In genomic region chr14:24397639-24398297, GRCh38 we compare ENCODE assay signal across 12 cellular contexts. TPM values are rescaled to one million over a fixed set of nuclear protein-coding genes. Genes with fewer than 3 reads are reported as not detected.
A peak's percentile ranks its signal among the peaks of the same experiment; 100 is the strongest.
DNase-seq lines count a peak whose midpoint lies in the region; ATAC-seq and TF ChIP-seq lines count a peak whose summit lies in the region.
"Had no signal": no experiment of that assay in that cellular context is flagged by ENCODE, and none has a peak within 500 bp of the region (broad histone marks: within the 10 kb centered on the region; RNA-seq: fewer than 3 reads in every experiment).

No MANE protein-coding gene starts in this region.

- H3K27ac Mint-ChIP-seq in activated naive CD4-positive, alpha-beta T cell treated with anti-CD3 and anti-CD28 coated beads, Interleukin-2, amount 50 U/mL, for 24 hours: no peak overlapping the region
- H3K27ac Mint-ChIP-seq in activated naive CD4-positive, alpha-beta T cell treated with anti-CD3 and anti-CD28 coated beads, Interleukin-2, amount 50 U/mL, for 72 hours: no peak overlapping the region
- peak overlapping the region; percentile 70 for H3K27ac Mint-ChIP-seq in endothelial cell (ENCODE audit: unreplicated experiment)
- H3K27ac Mint-ChIP-seq in nephron: peak overlapping the region; percentile 75 to 98 (median 98)
- peak overlapping the region; percentile 91 for H3K27ac Mint-ChIP-seq in type B pancreatic cell
- H3K27ac Mint-ChIP-seq in T-helper 2 cell treated with Interferon-gamma antibody and Interleukin-4, amounts not matched to agents 5 μg/mL and 100 μg/mL, for 36 hours: no peak overlapping the region
- H3K27ac Mint-ChIP-seq: activated CD4-positive, alpha-beta T cell treated with anti-CD3 and anti-CD28 coated beads, Interleukin-2, amount 10 ng/mL, durations not matched to agents 24 days and 14 days had no signal

- no peaks in the 10 kb centered on the region for H3K9me3 Mint-ChIP-seq in activated naive CD4-positive, alpha-beta T cell treated with anti-CD3 and anti-CD28 coated beads, Interleukin-2, amount 50 U/mL, for 24 hours
- H3K9me3 Mint-ChIP-seq in activated naive CD4-positive, alpha-beta T cell treated with anti-CD3 and anti-CD28 coated beads, Interleukin-2, amount 50 U/mL, for 72 hours: no peaks in the 10 kb centered on the region
- H3K9me3 Mint-ChIP-seq in endothelial cell (ENCODE audit: unreplicated experiment): no peaks in the 10 kb centered on the region
- H3K9me3 Mint-ChIP-seq in nephron: peaks cover 3% of the 10 kb centered on the region
- no peaks in the 10 kb centered on the region for H3K9me3 Mint-ChIP-seq in type B pancreatic cell
- no peaks in the 10 kb centered on the region for H3K9me3 Mint-ChIP-seq in T-helper 2 cell treated with Interferon-gamma antibody and Interleukin-4, amounts not matched to agents 5 μg/mL and 100 μg/mL, for 36 hours
- H3K9me3 Mint-ChIP-seq: activated CD4-positive, alpha-beta T cell treated with anti-CD3 and anti-CD28 coated beads, Interleukin-2, amount 10 ng/mL, durations not matched to agents 24 days and 14 days had no signal

- H3K4me1 Mint-ChIP-seq in activated naive CD4-positive, alpha-beta T cell treated with anti-CD3 and anti-CD28 coated beads, Interleukin-2, amount 50 U/mL, for 24 hours: peaks cover 11% of the 10 kb centered on the region
- peaks cover 36% of the 10 kb centered on the region for H3K4me1 Mint-ChIP-seq in endothelial cell (ENCODE audit: unreplicated experiment)
- H3K4me1 Mint-ChIP-seq in nephron: peaks cover 67% of the 10 kb centered on the region
- H3K4me1 Mint-ChIP-seq in type B pancreatic cell (ENCODE audit: unreplicated experiment): peaks cover 56% of the 10 kb centered on the region
- peaks cover 3% of the 10 kb centered on the region for H3K4me1 Mint-ChIP-seq in T-helper 2 cell treated with Interferon-gamma antibody and Interleukin-4, amounts not matched to agents 5 μg/mL and 100 μg/mL, for 36 hours (ENCODE audit: low read depth)

- in situ Hi-C loops in GM13976 (cut with MboI; ENCODE audit: low sequenced_read_pairs, unreplicated experiment): no loop called here

- no peak for DNase-seq in activated naive CD4-positive, alpha-beta T cell treated with anti-CD3 and anti-CD28 coated beads, Interleukin-2, amount 50 U/mL, for 72 hours (ENCODE audit: low spot score in 2 of 2)
- DNase-seq in endothelial cell (ENCODE audit: low spot score) (no peak), type B pancreatic cell (ENCODE audit: extremely low spot score, unreplicated experiment) (no peak), GM13976 (ENCODE audit: low spot score) (no peak)
- no peak for DNase-seq in T-helper 2 cell treated with Interferon-gamma antibody and Interleukin-4, amounts not matched to agents 5 μg/mL and 100 μg/mL, for 36 hours (ENCODE audit: low spot score)
- DNase-seq: activated CD4-positive, alpha-beta T cell treated with anti-CD3 and anti-CD28 coated beads, Interleukin-2, amount 10 ng/mL, durations not matched to agents 24 days and 14 days; activated naive CD4-positive, alpha-beta T cell treated with anti-CD3 and anti-CD28 coated beads, Interleukin-2, amount 50 U/mL, for 16 hours; NCI-H510A; stimulated activated CD8-positive, alpha-beta memory T cell treated with anti-CD3 and anti-CD28 coated beads, Interleukin-4, amount 100 ng/mL, for 48 hours had no signal

- no peaks in the 10 kb centered on the region for H3K36me3 Mint-ChIP-seq in activated naive CD4-positive, alpha-beta T cell treated with anti-CD3 and anti-CD28 coated beads, Interleukin-2, amount 50 U/mL, for 24 hours
- H3K36me3 Mint-ChIP-seq in activated naive CD4-positive, alpha-beta T cell treated with anti-CD3 and anti-CD28 coated beads, Interleukin-2, amount 50 U/mL, for 72 hours: no peaks in the 10 kb centered on the region
- H3K36me3 Mint-ChIP-seq in endothelial cell (ENCODE audit: low read depth, unreplicated experiment) (no peaks in the 10 kb centered on the region), nephron (ENCODE audit: low read depth) (peaks cover 4% of the 10 kb centered on the region), type B pancreatic cell (peaks cover under 1% of the 10 kb centered on the region)
- H3K36me3 Mint-ChIP-seq in T-helper 2 cell treated with Interferon-gamma antibody and Interleukin-4, amounts not matched to agents 5 μg/mL and 100 μg/mL, for 36 hours (ENCODE audit: low read depth): no peaks in the 10 kb centered on the region

- no peak for ATAC-seq in activated naive CD4-positive, alpha-beta T cell treated with anti-CD3 and anti-CD28 coated beads, Interleukin-2, amount 50 U/mL, for 72 hours
- ATAC-seq in HG02798 (IDR thresholded peaks at IDR 0.05; ENCODE audit: poor library complexity, unreplicated experiment): no peak

- H3K27me3 Mint-ChIP-seq in activated naive CD4-positive, alpha-beta T cell treated with anti-CD3 and anti-CD28 coated beads, Interleukin-2, amount 50 U/mL, for 24 hours: no peaks in the 10 kb centered on the region
- H3K27me3 Mint-ChIP-seq in endothelial cell (ENCODE audit: unreplicated experiment) (peaks cover 10% of the 10 kb centered on the region), nephron (ENCODE audit: low read depth) (no peaks in the 10 kb centered on the region), type B pancreatic cell (no peaks in the 10 kb centered on the region)
- H3K27me3 Mint-ChIP-seq in T-helper 2 cell treated with Interferon-gamma antibody and Interleukin-4, amounts not matched to agents 5 μg/mL and 100 μg/mL, for 36 hours (ENCODE audit: low read depth): peaks cover 39% of the 10 kb centered on the region

- TF ChIP-seq CTCF in endothelial cell (IDR thresholded peaks at IDR 0.05; ENCODE audit: unreplicated experiment): no peak
- TF ChIP-seq CTCF in nephron (IDR thresholded peaks at IDR 0.05; ENCODE audit: unreplicated experiment in 3 of 3): no peak
- no peak for TF ChIP-seq CTCF in type B pancreatic cell (conservative IDR thresholded peaks at IDR 0.05)
- TF ChIP-seq CTCF in GM13976 (IDR thresholded peaks at IDR 0.05; ENCODE audit: borderline replicate concordance, control extremely low read depth, extremely low read depth, insufficient read depth, missing control alignments): no peak

- peak overlapping the region; percentile 8 for H3K4me3 Mint-ChIP-seq in activated naive CD4-positive, alpha-beta T cell treated with anti-CD3 and anti-CD28 coated beads, Interleukin-2, amount 50 U/mL, for 24 hours
- peak overlapping the region; percentile 61 for H3K4me3 Mint-ChIP-seq in endothelial cell (ENCODE audit: unreplicated experiment)
- peak overlapping the region; percentile 92 to 99 (median 97) for H3K4me3 Mint-ChIP-seq in nephron
- H3K4me3 Mint-ChIP-seq in type B pancreatic cell: peak overlapping the region; percentile 78
- H3K4me3 Mint-ChIP-seq in T-helper 2 cell treated with Interferon-gamma antibody and Interleukin-4, amounts not matched to agents 5 μg/mL and 100 μg/mL, for 36 hours: no peak overlapping the region
- H3K4me3 Mint-ChIP-seq: activated CD4-positive, alpha-beta T cell treated with anti-CD3 and anti-CD28 coated beads, Interleukin-2, amount 10 ng/mL, durations not matched to agents 24 days and 14 days had no signal

RNA-seq across cellular contexts. Expression of gene NYNRIN, which starts 1.0 kb away (rescaled TPM):
- under 1 TPM; 0.02 to 0.14 TPM for total RNA-seq in activated naive CD4-positive, alpha-beta T cell treated with anti-CD3 and anti-CD28 coated beads, Interleukin-2, amount 50 U/mL, for 72 hours
- 49.0 TPM for total RNA-seq in endothelial cell (ENCODE audit: unreplicated experiment)
- 79.2 and 129 TPM in 2 replicates for total RNA-seq in type B pancreatic cell (ENCODE audit: low replicate concordance)
- total RNA-seq: activated CD4-positive, alpha-beta T cell treated with anti-CD3 and anti-CD28 coated beads, Interleukin-2, amount 10 ng/mL, durations not matched to agents 24 days and 14 days had no signal

RNA-seq across cellular contexts. Expression of gene NFATC4, which starts 29.8 kb away (rescaled TPM):
- 1 to 10 TPM in 1 of 2 donors, under 1 TPM in 1; 0.27 to 1.7 TPM for total RNA-seq in activated naive CD4-positive, alpha-beta T cell treated with anti-CD3 and anti-CD28 coated beads, Interleukin-2, amount 50 U/mL, for 72 hours
- total RNA-seq in endothelial cell (ENCODE audit: unreplicated experiment) (42.4 TPM), type B pancreatic cell (ENCODE audit: low replicate concordance) (33.8 and 130 TPM in 2 replicates)
- total RNA-seq: activated CD4-positive, alpha-beta T cell treated with anti-CD3 and anti-CD28 coated beads, Interleukin-2, amount 10 ng/mL, durations not matched to agents 24 days and 14 days had no signal

RNA-seq across cellular contexts. Expression of gene CBLN3, which starts 31.7 kb away (rescaled TPM):
- 10 to 100 TPM in 1 of 2 donors, 1 to 10 TPM in 1; 6.5 to 20.1 TPM for total RNA-seq in activated naive CD4-positive, alpha-beta T cell treated with anti-CD3 and anti-CD28 coated beads, Interleukin-2, amount 50 U/mL, for 72 hours
- total RNA-seq in endothelial cell (ENCODE audit: unreplicated experiment) (1.5 TPM), type B pancreatic cell (ENCODE audit: low replicate concordance) (1.4 and 2.4 TPM in 2 replicates)

RNA-seq across cellular contexts. Expression of gene KHNYN, which starts 32.0 kb away (rescaled TPM):
- total RNA-seq in activated naive CD4-positive, alpha-beta T cell treated with anti-CD3 and anti-CD28 coated beads, Interleukin-2, amount 50 U/mL, for 72 hours: 10 to 100 TPM; 70.1 to 70.6 TPM
- total RNA-seq in endothelial cell (ENCODE audit: unreplicated experiment) (43.8 TPM), type B pancreatic cell (ENCODE audit: low replicate concordance) (81.3 and 113 TPM in 2 replicates)

RNA-seq across cellular contexts. Expression of gene SDR39U1, which starts 44.8 kb away (rescaled TPM):
- total RNA-seq in activated naive CD4-positive, alpha-beta T cell treated with anti-CD3 and anti-CD28 coated beads, Interleukin-2, amount 50 U/mL, for 72 hours: 10 to 100 TPM; 50.6 to 72.3 TPM
- total RNA-seq in endothelial cell (ENCODE audit: unreplicated experiment): 34.9 TPM
- 54.1 and 62.1 TPM in 2 replicates for total RNA-seq in type B pancreatic cell (ENCODE audit: low replicate concordance)

Comparison
In these comparisons a context has a peak if more than half of its experiments do, and no peak if none do; other contexts are left out.
1. H3K27ac Mint-ChIP-seq: peak in endothelial cell (single experiment), nephron (3 of 3) and type B pancreatic cell (single experiment); none in activated naive CD4-positive, alpha-beta T cell treated with anti-CD3 and anti-CD28 coated beads, Interleukin-2, amount 50 U/mL, for 24 hours (single experiment), activated naive CD4-positive, alpha-beta T cell treated with anti-CD3 and anti-CD28 coated beads, Interleukin-2, amount 50 U/mL, for 72 hours (0 of 2) and T-helper 2 cell treated with Interferon-gamma antibody and Interleukin-4, amounts not matched to agents 5 μg/mL and 100 μg/mL, for 36 hours (single experiment).
2. RNA of gene NYNRIN, which starts 1.0 kb away (total RNA-seq): 79.2 to 129 TPM in type B pancreatic cell and 49.0 TPM in endothelial cell (single experiment); 0.02 to 0.14 TPM in activated naive CD4-positive, alpha-beta T cell treated with anti-CD3 and anti-CD28 coated beads, Interleukin-2, amount 50 U/mL, for 72 hours; every median in the first group is over 10 times any median in the second.
3. RNA of gene NFATC4, which starts 29.8 kb away (total RNA-seq): 33.8 to 130 TPM in type B pancreatic cell and 42.4 TPM in endothelial cell (single experiment); 0.27 to 1.7 TPM in activated naive CD4-positive, alpha-beta T cell treated with anti-CD3 and anti-CD28 coated beads, Interleukin-2, amount 50 U/mL, for 72 hours; every median in the first group is over 10 times any median in the second.